Comparison of ENCODE assay signal across 17 cellular contexts in genomic region chr1:173097001-173097400, GRCh38. TPM values are rescaled to one million over a fixed set of nuclear protein-coding genes. Genes with fewer than 3 reads are reported as not detected.
DNase-seq lines count a peak whose midpoint lies in the region; ATAC-seq and TF ChIP-seq lines count a peak whose summit lies in the region.
"Had no signal": no experiment of that assay in that cellular context is flagged by ENCODE, and none has a peak within 500 bp of the region (broad histone marks: within the 10 kb centered on the region; RNA-seq: fewer than 3 reads in every experiment).

No MANE protein-coding gene starts in this region.

- H3K4me1 ChIP-seq in SK-N-SH (ENCODE audit: control insufficient read depth in 1 of 2, insufficient read depth in 2 of 2, low read depth in 1 of 2, low read length in 1 of 2): peaks cover 0 to 5% of the 10 kb centered on the region in 2 experiments; a peak in 2 of 4 replicates
- peaks cover 26% of the 10 kb centered on the region for H3K4me1 ChIP-seq in PC-3 (ENCODE audit: insufficient read depth, low read length)

- WGBS in SK-N-SH (ENCODE audit: low lambda C conversion rate): 53% methylated on average over 1 of the region's 1 CpG

- no peak for TF ChIP-seq CTCF in SK-N-SH (IDR thresholded peaks at IDR 0.05)
- TF ChIP-seq CTCF in PC-3 (conservative IDR thresholded peaks at IDR 0.05; ENCODE audit: low read depth, low read length): no peak
- no peak for TF ChIP-seq CTCF in fibroblast of mammary gland (conservative IDR thresholded peaks at IDR 0.05; ENCODE audit: control insufficient read depth, insufficient read depth, low read depth, low read length)

- POLR2A ChIA-PET in SK-N-SH (lab: Yijun Ruan, JAX) (no interaction called here), PC-3 (lab: Charles Lee; ENCODE audit: unreplicated experiment) (no interaction called here)

- no peaks in the 10 kb centered on the region for H3K27me3 ChIP-seq in SK-N-SH (ENCODE audit: insufficient read depth)
- H3K27me3 ChIP-seq in PC-3 (ENCODE audit: low read length): no peaks in the 10 kb centered on the region

- intact Hi-C loops in PC-3 (cut with micrococcal nuclease): loop anchor here (5.0 kb wide), 3 partner anchors 35 to 350 kb away; no protein-coding TSS in a partner anchor

- TF ChIP-seq RAD21 in SK-N-SH (IDR thresholded peaks at IDR 0.05; ENCODE audit: low read length): no peak

- H3K79me2 ChIP-seq in SK-N-SH (ENCODE audit: insufficient read depth): no peaks in the 10 kb centered on the region
- no peaks in the 10 kb centered on the region for H3K79me2 ChIP-seq in PC-3 (ENCODE audit: low read length)

- H4K20me1 ChIP-seq in SK-N-SH (ENCODE audit: insufficient read depth): no peaks in the 10 kb centered on the region
- no peaks in the 10 kb centered on the region for H4K20me1 ChIP-seq in PC-3 (ENCODE audit: low read length)

- H3K27ac ChIP-seq in SK-N-SH (ENCODE audit: low read depth in 2 of 2, low read length in 1 of 2) (no peak overlapping the region), PC-3 (ENCODE audit: low read length) (no peak overlapping the region)
- H3K27ac ChIP-seq: 22Rv1, C4-2B had no signal

- H3K9me2 ChIP-seq in SK-N-SH (no peaks in the 10 kb centered on the region), PC-3 (replicated peaks; ENCODE audit: low read length) (no peaks in the 10 kb centered on the region; the same call in 1 of the 2 replicates)

- no peaks in the 10 kb centered on the region for H3F3A ChIP-seq in SK-N-SH (replicated peaks; ENCODE audit: insufficient read depth)
- no peaks in the 10 kb centered on the region for H3F3A ChIP-seq in PC-3 (ENCODE audit: low read length, unreplicated experiment)

- no TSS peak for BruUV-seq in PC-3 (replicated peaks; lab: Mats Ljungman, UMichigan)

- no peak for DNase-seq in SK-N-SH
- peak; percentile 82 for DNase-seq in PC-3
- peak; percentile 25 for DNase-seq in fibroblast of mammary gland (ENCODE audit: low read depth)
- peak; percentile 7 for DNase-seq in skeletal muscle cell (ENCODE audit: low read depth)
- DNase-seq in hepatic stellate cell (ENCODE audit: low spot score): no peak
- DNase-seq in NCI-H1694 treated with DMSO at 0.1 percent for 48 hours (lab: John Stamatoyannopoulos, UW): no peak
- DNase-seq: COR-L47, DMS53, NCI-H1930, NCI-H2171, NCI-H510A had no signal

- CTCF ChIA-PET in SK-N-SH (lab: Yijun Ruan, JAX) (no interaction called here), PC-3 (lab: Charles Lee) (interaction anchor here (0.7 kb wide), 1 partner anchor 120 kb away, joined by 3 read pairs; no protein-coding TSS in a partner anchor)

- H3K9me3 ChIP-seq in SK-N-SH (no peaks in the 10 kb centered on the region), PC-3 (ENCODE audit: low read length) (no peaks in the 10 kb centered on the region)

- no peak overlapping the region for H3K9ac ChIP-seq in SK-N-SH
- no peak overlapping the region for H3K9ac ChIP-seq in PC-3 (ENCODE audit: low read length)

- ATAC-seq in SK-N-SH treated with all-trans-retinoic acid at 6 μM for 48 hours: no peak
- peak; percentile 39 for ATAC-seq in PC-3
- no peak for ATAC-seq in HG02840 (IDR thresholded peaks at IDR 0.05; ENCODE audit: low FRiP score, unreplicated experiment)
- ATAC-seq: GM23338, HepG2 had no signal

- no peak overlapping the region for H3K4me3 ChIP-seq in SK-N-SH (ENCODE audit: low read depth in 2 of 2, low read length in 1 of 2)
- no peak overlapping the region for H3K4me3 ChIP-seq in PC-3 (ENCODE audit: low read length)
- no peak overlapping the region for H3K4me3 ChIP-seq in fibroblast of mammary gland (ENCODE audit: control insufficient read depth, low read depth, low read length)
- H3K4me3 ChIP-seq in skeletal muscle cell (ENCODE audit: low read depth, low read length): no peak overlapping the region
- H3K4me3 ChIP-seq: GM23338 had no signal

- no peaks in the 10 kb centered on the region for H3K36me3 ChIP-seq in SK-N-SH (replicated peaks in 1 of 2; ENCODE audit: control insufficient read depth in 1 of 2, insufficient read depth in 2 of 2, low read length in 1 of 2)
- no peaks in the 10 kb centered on the region for H3K36me3 ChIP-seq in PC-3 (ENCODE audit: low read depth, low read length)

- no peak overlapping the region for H3K4me2 ChIP-seq in SK-N-SH
- H3K4me2 ChIP-seq in PC-3 (ENCODE audit: low read length): no peak overlapping the region
- H3K4me2 ChIP-seq: GM23338 had no signal

- peak overlapping the region; percentile 44; the same call in 1 of the 2 replicates for H2AFZ ChIP-seq in SK-N-SH (ENCODE audit: low read depth)
- no peak overlapping the region for H2AFZ ChIP-seq in PC-3 (ENCODE audit: low read length)
- H2AFZ ChIP-seq: GM23338 had no signal

- TF ChIP-seq EP300 in SK-N-SH (IDR thresholded peaks at IDR 0.05; ENCODE audit: borderline replicate concordance in 1 of 2, low read depth in 1 of 2, low read length in 1 of 2): no peak

TF ChIP-seq in SK-N-SH, 30 proteins besides CTCF, POLR2A, EP300 and RAD21 (continues in another document):
- TF ChIP-seq USF2 (IDR thresholded peaks at IDR 0.05; ENCODE audit: borderline replicate concordance, low read depth, low read length) (no peak), RXRA (IDR thresholded peaks at IDR 0.05; ENCODE audit: borderline replicate concordance, low read depth) (no peak)
- TF ChIP-seq, protein P1, sequence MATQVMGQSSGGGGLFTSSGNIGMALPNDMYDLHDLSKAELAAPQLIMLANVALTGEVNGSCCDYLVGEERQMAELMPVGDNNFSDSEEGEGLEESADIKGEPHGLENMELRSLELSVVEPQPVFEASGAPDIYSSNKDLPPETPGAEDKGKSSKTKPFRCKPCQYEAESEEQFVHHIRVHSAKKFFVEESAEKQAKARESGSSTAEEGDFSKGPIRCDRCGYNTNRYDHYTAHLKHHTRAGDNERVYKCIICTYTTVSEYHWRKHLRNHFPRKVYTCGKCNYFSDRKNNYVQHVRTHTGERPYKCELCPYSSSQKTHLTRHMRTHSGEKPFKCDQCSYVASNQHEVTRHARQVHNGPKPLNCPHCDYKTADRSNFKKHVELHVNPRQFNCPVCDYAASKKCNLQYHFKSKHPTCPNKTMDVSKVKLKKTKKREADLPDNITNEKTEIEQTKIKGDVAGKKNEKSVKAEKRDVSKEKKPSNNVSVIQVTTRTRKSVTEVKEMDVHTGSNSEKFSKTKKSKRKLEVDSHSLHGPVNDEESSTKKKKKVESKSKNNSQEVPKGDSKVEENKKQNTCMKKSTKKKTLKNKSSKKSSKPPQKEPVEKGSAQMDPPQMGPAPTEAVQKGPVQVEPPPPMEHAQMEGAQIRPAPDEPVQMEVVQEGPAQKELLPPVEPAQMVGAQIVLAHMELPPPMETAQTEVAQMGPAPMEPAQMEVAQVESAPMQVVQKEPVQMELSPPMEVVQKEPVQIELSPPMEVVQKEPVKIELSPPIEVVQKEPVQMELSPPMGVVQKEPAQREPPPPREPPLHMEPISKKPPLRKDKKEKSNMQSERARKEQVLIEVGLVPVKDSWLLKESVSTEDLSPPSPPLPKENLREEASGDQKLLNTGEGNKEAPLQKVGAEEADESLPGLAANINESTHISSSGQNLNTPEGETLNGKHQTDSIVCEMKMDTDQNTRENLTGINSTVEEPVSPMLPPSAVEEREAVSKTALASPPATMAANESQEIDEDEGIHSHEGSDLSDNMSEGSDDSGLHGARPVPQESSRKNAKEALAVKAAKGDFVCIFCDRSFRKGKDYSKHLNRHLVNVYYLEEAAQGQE (IDR thresholded peaks at IDR 0.05; ENCODE audit: low read depth, low read length): no peak

TF ChIP-seq in SK-N-SH treated with all-trans-retinoic acid at 6 μM for 48 hours, 23 proteins besides CTCF, POLR2A, EP300 and RAD21:
- no peak for TF ChIP-seq ZFP30 (CRISPR knock-in tag; IDR thresholded peaks at IDR 0.05)
- TF ChIP-seq CSDC2 (CRISPR knock-in tag; IDR thresholded peaks at IDR 0.05): no peak
TF ChIP-seq in SK-N-SH treated with all-trans-retinoic acid at 6 μM for 48 hours: peak in this region for 0.

RNA-seq across cellular contexts. Expression of gene TNFSF18, which starts 46.3 kb away (rescaled TPM):
- polyA plus RNA-seq in SK-N-SH (2012; rRNA removed): 1.2 and 2.8 TPM in 2 replicates
- polyA plus RNA-seq in SK-N-SH (2012; cell fraction: cytosol; rRNA removed): 3.3 and 3.7 TPM in 2 replicates
- 0.38 and 1.0 TPM in 2 replicates for polyA plus RNA-seq in SK-N-SH (2012; cell fraction: nucleus; rRNA removed)
- 0.69 TPM in 1 of 2 replicates, not detected in the other for total RNA-seq in PC-3 (2014; rRNA removed)
- total RNA-seq: GM23338, HepG2 had no signal
- polyA plus RNA-seq: GM23338, HepG2 had no signal

Comparison
In these comparisons a context has a peak if more than half of its experiments do, and no peak if none do; other contexts are left out.
1. DNase-seq: peak in PC-3 (single experiment), fibroblast of mammary gland (single experiment) and skeletal muscle cell (single experiment); none in SK-N-SH (single experiment), hepatic stellate cell (single experiment) and NCI-H1694 treated with DMSO at 0.1 percent for 48 hours (single experiment).